8 cellular contexts compared by ENCODE assay signal in genomic region chrX:72238721-72239475, GRCh38. TPM values are rescaled to one million over a fixed set of nuclear protein-coding genes. Genes with fewer than 3 reads are reported as not detected.
A peak's percentile ranks its signal among the peaks of the same experiment; 100 is the strongest.
DNase-seq lines count a peak whose midpoint lies in the region; ATAC-seq and TF ChIP-seq lines count a peak whose summit lies in the region.

ERCC6L (minus strand) TSS chrX:72239027; CDS start chrX:72238911, 116 bp downstream.

- CTCF ChIA-PET in activated CD4-positive, alpha-beta T cell treated with anti-CD3 and anti-CD28 coated beads for 36 hours (lab: Charles Lee): interaction anchor here (0.9 to 1.3 kb wide), 5 partner anchors 9 to 334 kb away, joined by 3 to 11 read pairs (median 3); partner anchors contain the start of genes PIN4 and RPS4X

- intact Hi-C loops in activated CD4-positive, alpha-beta T cell treated with anti-CD3 and anti-CD28 coated beads for 36 hours (cut with DNase I, micrococcal nuclease): loop anchor here (1.0 to 5.0 kb wide), 3 partner anchors 38 to 58 kb away; partner anchors contain the start of genes PIN4 (in 2 of the 2) and RPS4X (in 1 of the 2)

- peaks cover 15% of the 10 kb centered on the region for H3K4me1 Mint-ChIP-seq in activated CD4-positive, alpha-beta T cell treated with anti-CD3 and anti-CD28 coated beads for 36 hours
- peaks cover 15% of the 10 kb centered on the region for H3K4me1 Mint-ChIP-seq in chondrocyte (ENCODE audit: low read depth)

- H3K27me3 Mint-ChIP-seq in activated CD4-positive, alpha-beta T cell treated with anti-CD3 and anti-CD28 coated beads for 36 hours: no peaks in the 10 kb centered on the region
- H3K27me3 Mint-ChIP-seq in chondrocyte (ENCODE audit: low read depth): no peaks in the 10 kb centered on the region

- ATAC-seq in GM19023 (IDR thresholded peaks at IDR 0.05; ENCODE audit: unreplicated experiment): peak; percentile 99
- ATAC-seq in HG03175 (IDR thresholded peaks at IDR 0.05; ENCODE audit: unreplicated experiment): peak; percentile 98
- peak; percentile 97 for ATAC-seq in activated CD4-positive, alpha-beta T cell treated with anti-CD3 and anti-CD28 coated beads for 36 hours

- peak within 1 kb of the TSS; percentile 80 for H3K4me3 Mint-ChIP-seq in activated CD4-positive, alpha-beta T cell treated with anti-CD3 and anti-CD28 coated beads for 36 hours
- peak within 1 kb of the TSS; percentile 65 for H3K4me3 Mint-ChIP-seq in chondrocyte (ENCODE audit: unreplicated experiment)

- H3K27ac Mint-ChIP-seq in activated CD4-positive, alpha-beta T cell treated with anti-CD3 and anti-CD28 coated beads for 36 hours: peak within 1 kb of the TSS; percentile 83
- no peak within 1 kb of the TSS for H3K27ac Mint-ChIP-seq in chondrocyte (ENCODE audit: unreplicated experiment)

- TF ChIP-seq CTCF in AG10803 (conservative IDR thresholded peaks at IDR 0.05; ENCODE audit: low read length) (no peak), chondrocyte (IDR thresholded peaks at IDR 0.05) (no peak)

- peaks cover 6% of the 10 kb centered on the region for H3K36me3 Mint-ChIP-seq in activated CD4-positive, alpha-beta T cell treated with anti-CD3 and anti-CD28 coated beads for 36 hours (ENCODE audit: low read depth)
- H3K36me3 Mint-ChIP-seq in chondrocyte (ENCODE audit: low read depth): no peaks in the 10 kb centered on the region

- POLR2A ChIA-PET in activated CD4-positive, alpha-beta T cell treated with anti-CD3 and anti-CD28 coated beads for 36 hours (lab: Charles Lee): interaction anchor here (1.2 kb wide), 1 partner anchor 38 kb away, joined by 10 read pairs; the partner anchor contains the start of gene RPS4X

- H3K4me3 ChIP-seq in AG10803 (ENCODE audit: low read length): peak within 1 kb of the TSS; percentile 59

- DNase-seq in AG10803 (ENCODE audit: low read depth) (peak; percentile 81), NCI-H510A (lab: John Stamatoyannopoulos, UW) (peak; percentile 63), chondrocyte (ENCODE audit: low spot score) (peak; percentile 94), kidney glomerular epithelial cell (lab: John Stamatoyannopoulos, UW) (peak; percentile 62)
- peak; percentile 91 for DNase-seq in activated CD4-positive, alpha-beta T cell treated with anti-CD3 and anti-CD28 coated beads for 36 hours
- peak; percentile 54 to 78 (median 64) for DNase-seq in stimulated activated CD4-positive, alpha-beta T cell treated with anti-CD3 and anti-CD28 coated beads, Interleukin-1b, Interleukin-23, amount 100 ng/mL, for 24 hours (ENCODE audit: low read depth in 4 of 4, low spot score in 1 of 4)

- H3K9me3 Mint-ChIP-seq in activated CD4-positive, alpha-beta T cell treated with anti-CD3 and anti-CD28 coated beads for 36 hours (ENCODE audit: low read depth): no peaks in the 10 kb centered on the region
- H3K9me3 Mint-ChIP-seq in chondrocyte (ENCODE audit: low read depth): no peaks in the 10 kb centered on the region

RNA-seq across cellular contexts. Expression of gene ERCC6L, which starts in this region (rescaled TPM):
- 10 to 100 TPM; 11.3 to 11.7 TPM for total RNA-seq in activated CD4-positive, alpha-beta T cell treated with anti-CD3 and anti-CD28 coated beads for 36 hours
- 0.82 to 1.9 TPM (median 0.87 TPM) in 3 replicates for total RNA-seq in chondrocyte

Comparison
In these comparisons a context has a peak if more than half of its experiments do, and no peak if none do; other contexts are left out.
1. Peak in every context shown above with its lines: DNase-seq, ATAC-seq and H3K4me3 ChIP-seq.